Comparison of ENCODE assay signal across 1 cellular context in genomic region chr17:17025621-17026020, GRCh38.
TF ChIP-seq lines count a peak whose summit lies in the region.

No MANE protein-coding gene starts in this region.

TF ChIP-seq in HCT116, 20 proteins besides CTCF, POLR2A, EP300 and RAD21 (continued from another document):
- TF ChIP-seq EZH2phosphoT487 (IDR thresholded peaks at IDR 0.05; ENCODE audit: borderline replicate concordance): no peak
TF ChIP-seq in HCT116: peak in this region for 0.
